Comparison of ENCODE assay signal across 16 cellular contexts in genomic region chr14:51462182-51462581, GRCh38.
DNase-seq lines count a peak whose midpoint lies in the region; ATAC-seq and TF ChIP-seq lines count a peak whose summit lies in the region.
"Had no signal": no experiment of that assay in that cellular context is flagged by ENCODE, and none has a peak within 500 bp of the region (broad histone marks: within the 10 kb centered on the region; RNA-seq: fewer than 3 reads in every experiment).

No MANE protein-coding gene starts in this region.

- ATAC-seq in mucosa of descending colon (peak; percentile 22), HG03159 (IDR thresholded peaks at IDR 0.05; ENCODE audit: unreplicated experiment) (no peak)
- ATAC-seq: CD8-positive, alpha-beta T cell had no signal

- H3K9me3 ChIP-seq in esophagus (ENCODE audit: control insufficient read depth in 2 of 2, insufficient read depth in 1 of 2, low read depth in 1 of 2, low read length in 1 of 2) (no peaks in the 10 kb centered on the region), mucosa of descending colon (no peaks in the 10 kb centered on the region)
- H3K9me3 ChIP-seq in effector memory CD4-positive, alpha-beta T cell (ENCODE audit: control insufficient read depth, low read length), result no peaks in the 10 kb centered on the region
- H3K9me3 ChIP-seq: Peyer's patch had no signal

- H3K36me3 ChIP-seq in esophagus (ENCODE audit: control insufficient read depth in 2 of 2, insufficient read depth in 2 of 2, low read length in 1 of 2) (no peaks in the 10 kb centered on the region), mucosa of descending colon (ENCODE audit: low read depth) (no peaks in the 10 kb centered on the region)
- H3K36me3 ChIP-seq in effector memory CD4-positive, alpha-beta T cell (ENCODE audit: control insufficient read depth, insufficient read depth, low read length), result no peaks in the 10 kb centered on the region
- H3K36me3 ChIP-seq: Peyer's patch had no signal

- TF ChIP-seq CTCF in mucosa of descending colon (IDR thresholded peaks at IDR 0.05), result no peak

- intact Hi-C loops in mucosa of descending colon (cut with DNase I, micrococcal nuclease), result no loop called here

- DNase-seq in DMS153 (lab: John Stamatoyannopoulos, UW) (peak; percentile 61), DMS153 treated with DMSO at 0.1 percent for 48 hours (lab: John Stamatoyannopoulos, UW; ENCODE audit: unreplicated experiment) (no peak), NCI-H748 treated with DMSO at 0.1 percent for 48 hours (lab: John Stamatoyannopoulos, UW) (peak; percentile 76), mucosa of descending colon (no peak), DMS 273 treated with DMSO at 0.1 percent for 48 hours (lab: John Stamatoyannopoulos, UW) (no peak)
- no peak for DNase-seq in effector memory CD4-positive, alpha-beta T cell
- DNase-seq: CD8-positive, alpha-beta T cell; H9; Kasumi-1; NCI-H2081; NCI-H446 treated with DMSO at 0.1 percent for 48 hours; Peyer's patch; SHP77 treated with DMSO at 0.1 percent for 48 hours had no signal

- 50 to 61% methylated on average over 3 of the region's 3 CpGs for WGBS in esophagus, 2 donors

- H3K27ac ChIP-seq in esophagus (ENCODE audit: low read depth in 2 of 2, low read length in 1 of 2), result peak overlapping the region; percentile 45 to 67
- no peak overlapping the region for H3K27ac ChIP-seq in effector memory CD4-positive, alpha-beta T cell (ENCODE audit: insufficient read depth, low read length, poor library complexity, severe bottlenecking)
- H3K27ac ChIP-seq: 22Rv1, Peyer's patch had no signal

- no peaks in the 10 kb centered on the region for H3K27me3 ChIP-seq in esophagus (ENCODE audit: control insufficient read depth in 1 of 2, insufficient read depth in 2 of 2, low read length in 2 of 2)
- H3K27me3 ChIP-seq in effector memory CD4-positive, alpha-beta T cell (replicated peaks; ENCODE audit: control insufficient read depth, insufficient read depth, low read length, poor library complexity, severe bottlenecking), result no peaks in the 10 kb centered on the region
- H3K27me3 ChIP-seq: Peyer's patch had no signal

- H3K4me1 ChIP-seq in esophagus (ENCODE audit: control insufficient read depth in 2 of 2, insufficient read depth in 2 of 2, low read length in 1 of 2), result peaks cover 2 to 3% of the 10 kb centered on the region in 2 donors
- H3K4me1 ChIP-seq in mucosa of descending colon (ENCODE audit: low read depth), result no peaks in the 10 kb centered on the region
- no peaks in the 10 kb centered on the region for H3K4me1 ChIP-seq in effector memory CD4-positive, alpha-beta T cell (ENCODE audit: control insufficient read depth, insufficient read depth, low read length, poor library complexity, severe bottlenecking)
- H3K4me1 ChIP-seq: Peyer's patch had no signal

- no peak overlapping the region for H3K4me3 ChIP-seq in esophagus (ENCODE audit: low read depth in 1 of 2, low read length in 2 of 2)
- no peak overlapping the region for H3K4me3 ChIP-seq in mucosa of descending colon
- no peak overlapping the region for H3K4me3 ChIP-seq in effector memory CD4-positive, alpha-beta T cell (ENCODE audit: insufficient read depth, low read depth, low read length, poor library complexity, severe bottlenecking)
- H3K4me3 ChIP-seq: Peyer's patch had no signal

Comparison
In these comparisons a context has a peak if more than half of its experiments do, and no peak if none do; other contexts are left out.
1. DNase-seq: peak in DMS153 (single experiment) and NCI-H748 treated with DMSO at 0.1 percent for 48 hours (single experiment); none in DMS153 treated with DMSO at 0.1 percent for 48 hours (single experiment), mucosa of descending colon (0 of 3), effector memory CD4-positive, alpha-beta T cell (0 of 3) and DMS 273 treated with DMSO at 0.1 percent for 48 hours (single experiment).